In the genomic region with DNA sequence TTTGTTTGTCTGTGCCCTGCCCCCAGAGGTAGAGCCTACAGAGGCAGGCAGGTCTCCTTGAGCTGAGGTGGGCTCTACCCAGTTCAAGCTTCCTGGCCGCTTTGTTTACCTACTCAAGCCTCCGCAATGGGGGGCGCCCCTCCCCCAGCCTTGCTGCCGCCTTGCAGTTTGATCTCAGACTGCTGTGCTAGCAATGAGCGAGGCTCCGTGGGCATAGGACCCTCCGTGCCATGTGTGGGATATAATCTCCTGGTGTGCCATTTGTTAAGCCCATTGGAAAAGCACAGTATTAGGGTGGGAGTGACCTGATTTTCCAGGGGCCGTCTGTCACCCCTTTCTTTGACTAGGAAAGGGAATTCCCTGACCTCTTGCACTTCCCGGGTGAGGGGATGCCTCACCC, we compare ENCODE assay signal across 5 cellular contexts. TPM values are rescaled to one million over a fixed set of nuclear protein-coding genes. Genes with fewer than 3 reads are reported as not detected.
"Had no signal": no experiment of that assay in that cellular context is flagged by ENCODE, and none has a peak within 500 bp of the region (broad histone marks: within the 10 kb centered on the region; RNA-seq: fewer than 3 reads in every experiment).

No MANE protein-coding gene starts in this region.

RNA-seq across cellular contexts. Expression of a gene that starts 20.2 kb away (rescaled TPM):
- total RNA-seq: HepG2, HT-29, HT1080, IMR-90, K562 had no signal
